ENCODE assay signal across 34 cellular contexts in genomic region chr22:47920380-47920959, GRCh38.
"Had no signal": no experiment of that assay in that cellular context is flagged by ENCODE, and none has a peak within 500 bp of the region (broad histone marks: within the 10 kb centered on the region; RNA-seq: fewer than 3 reads in every experiment).

No MANE protein-coding gene starts in this region.

- H3K4me3 ChIP-seq: ascending aorta, cardiac muscle cell, MG63 had no signal

- H3K36me3 Mint-ChIP-seq: activated CD8-positive, alpha-beta memory T cell treated with anti-CD3 and anti-CD28 coated beads, Interleukin-2, amount 10 ng/mL, durations not matched to agents 7 days and 5 days; activated naive CD8-positive, alpha-beta T cell treated with anti-CD3 and anti-CD28 coated beads, Interleukin-2, amount 10 ng/mL, durations not matched to agents 7 days and 5 days; IgD-negative memory B cell had no signal

- H3K27me3 Mint-ChIP-seq: activated CD4-positive, alpha-beta memory T cell treated with anti-CD3 and anti-CD28 coated beads, Interleukin-2, amount 10 ng/mL, durations not matched to agents 7 days and 5 days; activated CD4-positive, alpha-beta T cell treated with anti-CD3 and anti-CD28 coated beads for 36 hours; activated naive CD8-positive, alpha-beta T cell treated with anti-CD3 and anti-CD28 coated beads, Interleukin-2, amount 10 ng/mL, durations not matched to agents 7 days and 5 days; central memory CD8-positive, alpha-beta T cell; IgD-negative memory B cell had no signal

- H3K9me3 ChIP-seq: ascending aorta, MG63 had no signal

- H3K36me3 ChIP-seq: ascending aorta, cardiac muscle cell, MG63 had no signal

- DNase-seq: activated CD4-positive, alpha-beta memory T cell treated with anti-CD3 and anti-CD28 coated beads, Interleukin-2, amount 10 ng/mL, durations not matched to agents 7 days and 5 days; activated CD4-positive, alpha-beta T cell treated with anti-CD3 and anti-CD28 coated beads for 36 hours; activated CD8-positive, alpha-beta memory T cell treated with anti-CD3 and anti-CD28 coated beads for 24 hours; activated CD8-positive, alpha-beta memory T cell treated with anti-CD3 and anti-CD28 coated beads, Interleukin-2, amount 10 ng/mL, durations not matched to agents 7 days and 5 days; activated CD8-positive, alpha-beta memory T cell treated with anti-CD3 and anti-CD28 coated beads, Interleukin-2, amount 50 U/mL, for 48 hours; activated effector memory CD4-positive, alpha-beta T cell treated with Interleukin-2 at 50 U/mL for 16 hours; activated naive CD4-positive, alpha-beta T cell treated with anti-CD3 and anti-CD28 coated beads, Interleukin-2, amount 50 U/mL, for 16 hours; activated naive CD8-positive, alpha-beta T cell treated with anti-CD3 and anti-CD28 coated beads, Interleukin-2, amount 10 ng/mL, durations not matched to agents 7 days and 5 days; activated T-cell treated with anti-CD3 and anti-CD28 coated beads, Interleukin-2, amount 50 U/mL, for 48 hours; amygdala; Karpas-422; KBM-7; MG63; NCI-H1048; NCI-H1105 treated with DMSO at 0.1 percent for 48 hours; NCI-H1436; NCI-H1694; NCI-H1930; NCI-H2081 treated with DMSO at 0.1 percent for 48 hours; NCI-H345; NCI-H524 treated with DMSO at 0.1 percent for 48 hours; NCI-H748 treated with DMSO at 0.1 percent for 48 hours; NK-92 treated with Interleukin-12 subunit alpha and Interleukin-12 subunit beta, amount 100 ng/mL, for 24 hours; OCI-M1; Right ventricle myocardium superior; SW 1271; T-helper 1 cell; T-helper 2 cell; T-helper 9 cell had no signal

- ATAC-seq: activated CD4-positive, alpha-beta T cell treated with anti-CD3 and anti-CD28 coated beads for 36 hours; activated CD4-positive, CD25-positive, alpha-beta regulatory T cell treated with anti-CD3 and anti-CD28 coated beads, Interleukin-2, amount 50 U/mL, for 24 hours; activated CD8-positive, alpha-beta memory T cell treated with anti-CD3 and anti-CD28 coated beads, Interleukin-2, amount 10 ng/mL, durations not matched to agents 7 days and 5 days had no signal

- H3K27ac ChIP-seq: ascending aorta, cardiac muscle cell had no signal

- H3K27ac Mint-ChIP-seq: activated CD4-positive, alpha-beta memory T cell treated with anti-CD3 and anti-CD28 coated beads, Interleukin-2, amount 10 ng/mL, durations not matched to agents 7 days and 5 days; activated CD4-positive, alpha-beta T cell treated with anti-CD3 and anti-CD28 coated beads for 36 hours; activated CD8-positive, alpha-beta memory T cell treated with anti-CD3 and anti-CD28 coated beads, Interleukin-2, amount 10 ng/mL, durations not matched to agents 7 days and 5 days; activated naive CD8-positive, alpha-beta T cell treated with anti-CD3 and anti-CD28 coated beads, Interleukin-2, amount 10 ng/mL, durations not matched to agents 7 days and 5 days had no signal

- H3K4me3 Mint-ChIP-seq: activated CD4-positive, alpha-beta memory T cell treated with anti-CD3 and anti-CD28 coated beads, Interleukin-2, amount 10 ng/mL, durations not matched to agents 7 days and 5 days; activated CD4-positive, alpha-beta T cell treated with anti-CD3 and anti-CD28 coated beads for 36 hours; activated CD8-positive, alpha-beta memory T cell treated with anti-CD3 and anti-CD28 coated beads, Interleukin-2, amount 10 ng/mL, durations not matched to agents 7 days and 5 days; activated naive CD8-positive, alpha-beta T cell treated with anti-CD3 and anti-CD28 coated beads, Interleukin-2, amount 10 ng/mL, durations not matched to agents 7 days and 5 days; central memory CD8-positive, alpha-beta T cell; IgD-negative memory B cell had no signal

- H3K27me3 ChIP-seq: ascending aorta, cardiac muscle cell, MG63 had no signal

- H3K4me1 ChIP-seq: ascending aorta had no signal
